Comparison of ENCODE assay signal across 17 cellular contexts in the genomic region with DNA sequence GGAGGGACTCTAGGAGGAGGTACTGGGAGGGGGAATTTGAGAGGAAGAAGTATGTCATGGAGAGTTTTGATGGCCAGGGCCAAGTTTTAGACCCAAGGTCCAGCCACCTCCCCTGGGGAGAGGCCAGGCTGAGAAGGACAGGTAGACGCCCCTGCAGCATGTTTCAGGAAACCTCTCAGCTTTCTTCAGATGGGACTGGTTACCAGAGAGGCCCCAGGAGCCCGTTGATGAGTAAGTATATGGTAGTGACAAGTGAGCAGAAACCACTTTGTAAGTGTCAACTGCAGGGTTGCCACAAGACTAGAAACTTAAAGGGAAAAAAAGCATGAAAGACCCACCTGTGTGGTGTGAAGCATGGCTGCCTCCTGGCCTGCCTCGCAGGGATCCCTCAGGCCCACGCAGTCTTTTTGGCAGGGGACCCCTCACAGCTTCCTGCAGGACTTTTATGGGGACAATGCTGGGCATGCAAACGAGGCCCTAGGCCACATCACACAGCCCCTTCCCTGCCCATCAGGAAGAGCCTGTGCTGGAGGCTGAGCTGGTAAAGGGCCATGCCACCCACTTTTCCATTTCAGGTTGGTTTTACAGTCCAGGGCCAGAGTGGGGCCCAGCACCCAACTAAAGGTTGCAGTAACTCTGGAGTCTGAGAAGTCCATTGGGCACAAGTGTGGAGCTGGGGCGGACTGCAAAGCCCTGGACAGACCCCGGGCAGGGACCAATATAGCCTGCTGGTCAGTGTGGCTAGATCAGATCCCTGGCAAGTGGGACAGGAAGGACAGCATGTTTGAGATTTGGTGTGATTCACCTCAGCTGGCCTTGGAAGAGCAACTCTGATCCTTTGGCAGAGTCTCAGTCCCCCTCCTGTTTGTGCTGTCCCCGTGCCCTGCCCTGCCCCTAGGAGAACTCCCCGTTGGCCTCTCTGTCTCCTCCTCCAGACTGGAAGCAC.
"Had no signal": no experiment of that assay in that cellular context is flagged by ENCODE, and none has a peak within 500 bp of the region (broad histone marks: within the 10 kb centered on the region; RNA-seq: fewer than 3 reads in every experiment).

No MANE protein-coding gene starts in this region.

- H3K36me3 ChIP-seq: left lung, right lobe of liver, suprapubic skin, upper lobe of left lung, WERI-Rb-1 had no signal

- DNase-seq: activated naive CD4-positive, alpha-beta T cell treated with anti-CD3 and anti-CD28 coated beads for 36 hours; activated T-cell treated with anti-CD3 and anti-CD28 coated beads for 4 hours; hippocampal formation; kidney; left lung; mammary epithelial cell; naive B cell; right lobe of liver; stimulated activated CD4-positive, alpha-beta T cell treated with anti-CD3 and anti-CD28 coated beads, Interleukin-2, amount 100 ng/mL, for 24 hours; stimulated activated naive CD4-positive, alpha-beta T cell; upper lobe of left lung; WERI-Rb-1 had no signal

- H3K9me3 ChIP-seq: left lung, right lobe of liver, suprapubic skin had no signal

- H3K4me3 Mint-ChIP-seq: activated naive CD4-positive, alpha-beta T cell treated with anti-CD3 and anti-CD28 coated beads for 36 hours; naive B cell; T-helper 1 cell treated with Interleukin-12 subunit alpha and Interleukin-12 subunit beta and Interleukin-4 antibody, amounts not matched to agents 30 μg/mL and 1 μg/mL, for 36 hours had no signal

- H3K9me3 Mint-ChIP-seq: activated naive CD4-positive, alpha-beta T cell treated with anti-CD3 and anti-CD28 coated beads for 36 hours; activated T-helper 2 cell treated with anti-CD3 and anti-CD28 coated beads, Interferon-gamma antibody, Interleukin-2, Interleukin-4, amounts not matched to agents 10 μg/mL and 5 μg/mL and 100 μg/mL, durations not matched to agents 14 hours and 24 hours and 36 hours; T-helper 1 cell treated with Interleukin-12 subunit alpha and Interleukin-12 subunit beta and Interleukin-4 antibody, amounts not matched to agents 30 μg/mL and 1 μg/mL, for 36 hours had no signal

- ATAC-seq: esophagus mucosa, left lung had no signal

- H3K27me3 Mint-ChIP-seq: progenitor cell of endocrine pancreas had no signal

- H3K27me3 ChIP-seq: right lobe of liver, suprapubic skin, upper lobe of left lung had no signal

- H3K4me1 ChIP-seq: left lung, right lobe of liver, suprapubic skin, upper lobe of left lung had no signal

- H3K4me1 Mint-ChIP-seq: naive B cell had no signal

- H3K27ac Mint-ChIP-seq: activated naive CD4-positive, alpha-beta T cell treated with anti-CD3 and anti-CD28 coated beads for 36 hours; activated T-helper 2 cell treated with anti-CD3 and anti-CD28 coated beads, Interferon-gamma antibody, Interleukin-2, Interleukin-4, amounts not matched to agents 10 μg/mL and 5 μg/mL and 100 μg/mL, durations not matched to agents 14 hours and 24 hours and 36 hours; progenitor cell of endocrine pancreas; T-helper 1 cell treated with Interleukin-12 subunit alpha and Interleukin-12 subunit beta and Interleukin-4 antibody, amounts not matched to agents 30 μg/mL and 1 μg/mL, for 36 hours had no signal

- H3K27ac ChIP-seq: left lung, right lobe of liver, suprapubic skin, upper lobe of left lung, WERI-Rb-1 had no signal

- H3K4me3 ChIP-seq: left lung, right lobe of liver, suprapubic skin, upper lobe of left lung had no signal
